ENCODE assay signal across 8 cellular contexts in the genomic region with DNA sequence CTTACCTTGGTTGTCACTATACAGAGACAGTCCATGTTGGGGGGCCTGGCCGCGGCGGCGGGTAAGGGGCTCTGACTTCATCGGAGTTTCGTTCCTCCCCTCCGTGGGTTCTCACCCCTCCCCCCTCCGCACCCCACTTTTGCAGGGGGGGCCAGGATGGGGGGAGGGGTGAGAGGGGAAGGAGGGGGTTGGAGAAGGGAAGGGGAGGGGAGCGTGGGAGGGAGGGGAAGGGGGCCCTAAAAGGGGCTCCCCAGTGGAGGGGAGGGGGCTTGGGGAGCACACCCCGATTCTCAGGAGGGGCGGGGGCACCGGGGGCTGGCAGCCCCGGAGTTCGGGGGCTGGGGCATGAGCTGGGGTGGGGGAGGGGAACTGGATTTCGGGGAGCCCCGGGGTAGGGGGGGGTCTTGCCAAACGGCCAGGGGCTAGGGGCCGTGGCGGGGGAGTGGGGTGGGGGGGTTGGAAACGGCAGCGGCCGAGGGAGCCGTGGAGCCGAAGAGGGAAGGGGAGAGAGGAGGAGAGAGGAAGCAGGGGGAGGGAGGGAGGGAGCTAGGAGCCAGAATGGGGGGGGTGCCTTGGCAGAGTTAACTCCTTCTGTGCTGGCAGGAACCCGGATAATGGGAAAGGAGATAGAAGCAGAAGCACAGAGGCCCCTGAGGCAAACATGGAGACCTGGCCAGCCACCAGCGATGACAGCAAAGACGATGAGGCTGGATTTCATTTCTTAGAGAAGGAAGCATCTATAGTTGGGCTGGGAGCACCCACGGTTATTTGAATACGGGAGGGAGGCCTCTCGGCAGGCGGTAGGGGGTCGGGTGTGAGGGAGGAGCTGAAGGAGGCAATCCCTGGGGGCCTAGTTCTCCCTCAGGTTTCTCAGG. TPM values are rescaled to one million over a fixed set of nuclear protein-coding genes. Genes with fewer than 3 reads are reported as not detected.
A peak's percentile ranks its signal among the peaks of the same experiment; 100 is the strongest.
DNase-seq lines count a peak whose midpoint lies in the region; ATAC-seq and TF ChIP-seq lines count a peak whose summit lies in the region.

No MANE protein-coding gene starts in this region.

- ATAC-seq in HG03354 (IDR thresholded peaks at IDR 0.05; ENCODE audit: poor library complexity, severe bottlenecking, unreplicated experiment), result no peak

- H3K9me3 ChIP-seq in ascending aorta, result no peaks in the 10 kb centered on the region
- no peaks in the 10 kb centered on the region for H3K9me3 ChIP-seq in hepatocyte (ENCODE audit: low read depth)
- no peaks in the 10 kb centered on the region for H3K9me3 ChIP-seq in smooth muscle cell (replicated peaks; ENCODE audit: low read depth)

- H2AFZ ChIP-seq in hepatocyte, result peak overlapping the region; percentile 51
- H2AFZ ChIP-seq in smooth muscle cell (ENCODE audit: low read depth), result no peak overlapping the region

- peaks cover 53% of the 10 kb centered on the region for H3K79me2 ChIP-seq in hepatocyte
- peaks cover 29% of the 10 kb centered on the region for H3K79me2 ChIP-seq in smooth muscle cell (ENCODE audit: low read depth)

- H3K36me3 ChIP-seq in ascending aorta (peaks cover 4 to 6% of the 10 kb centered on the region in 2 donors), hepatocyte (replicated peaks; ENCODE audit: insufficient read depth, low read depth) (no peaks in the 10 kb centered on the region), smooth muscle cell (ENCODE audit: low read depth) (no peaks in the 10 kb centered on the region)

- WGBS in hepatocyte (ENCODE audit: low lambda C conversion rate, missing lambda C conversion rate), result 3% methylated on average over 21 of the region's 32 CpGs
- 5% methylated on average over 11 of the region's 32 CpGs for WGBS in smooth muscle cell (ENCODE audit: low lambda C conversion rate)

- TF ChIP-seq CTCF in ascending aorta (IDR thresholded peaks at IDR 0.05) (no peak), hepatocyte (IDR thresholded peaks at IDR 0.05; ENCODE audit: poor library complexity) (no peak), smooth muscle cell (IDR thresholded peaks at IDR 0.05; ENCODE audit: borderline replicate concordance, insufficient read depth, poor library complexity, severe bottlenecking) (no peak)

- peaks cover 28% of the 10 kb centered on the region for H3F3A ChIP-seq in smooth muscle cell (ENCODE audit: low read depth)

- DNase-seq in NCI-H2081 (lab: John Stamatoyannopoulos, UW) (peak; percentile 11 to 38), NCI-H2081 treated with DMSO at 0.1 percent for 48 hours (lab: John Stamatoyannopoulos, UW) (no peak), NCI-H2227 (lab: John Stamatoyannopoulos, UW; ENCODE audit: unreplicated experiment) (peak; percentile 60), ascending aorta (ENCODE audit: low spot score in 2 of 2) (no peak), hepatocyte (ENCODE audit: low spot score) (peak; percentile 86), smooth muscle cell (lab: John Stamatoyannopoulos, UW; ENCODE audit: unreplicated experiment) (no peak), iPS-NIHi7 (ENCODE audit: extremely low spot score) (no peak)

- H3K4me3 ChIP-seq in ascending aorta (peak overlapping the region; percentile 58 to 76), hepatocyte (peak overlapping the region; percentile 61), smooth muscle cell (peak overlapping the region; percentile 72)

- intact Hi-C loops in ascending aorta (cut with DNase I), result loop anchor here (10.0 kb wide), 1 partner anchor 617 kb away; the partner anchor contains the start of gene KDM6B

- peak overlapping the region; percentile 76 for H3K9ac ChIP-seq in smooth muscle cell (ENCODE audit: low read depth)

- peaks cover 23 to 40% of the 10 kb centered on the region in 2 donors for H3K4me1 ChIP-seq in ascending aorta
- H3K4me1 ChIP-seq in hepatocyte (ENCODE audit: insufficient read depth), result peaks cover 42% of the 10 kb centered on the region
- peaks cover 45% of the 10 kb centered on the region for H3K4me1 ChIP-seq in smooth muscle cell (ENCODE audit: low read depth)

- H3K4me2 ChIP-seq in hepatocyte (peak overlapping the region; percentile 80), smooth muscle cell (peak overlapping the region; percentile 96)

- H4K20me1 ChIP-seq in hepatocyte (ENCODE audit: insufficient read depth, poor library complexity, severe bottlenecking) (peaks cover 4% of the 10 kb centered on the region), smooth muscle cell (ENCODE audit: low read depth) (peaks cover 59% of the 10 kb centered on the region)

- no peaks in the 10 kb centered on the region for H3K9me2 ChIP-seq in hepatocyte (replicated peaks; ENCODE audit: insufficient read depth)

- H3K27ac ChIP-seq in ascending aorta (peak overlapping the region; percentile 96 to 100), hepatocyte (peak overlapping the region; percentile 99), smooth muscle cell (ENCODE audit: low read depth) (peak overlapping the region; percentile 95)

- H3K27me3 ChIP-seq in ascending aorta, result no peaks in the 10 kb centered on the region
- no peaks in the 10 kb centered on the region for H3K27me3 ChIP-seq in hepatocyte
- no peaks in the 10 kb centered on the region for H3K27me3 ChIP-seq in smooth muscle cell (ENCODE audit: low read depth)

RNA-seq across cellular contexts. Expression of gene DLG4, which starts 2.3 kb away (rescaled TPM):
- total RNA-seq in ascending aorta (34.9 TPM), hepatocyte (8.4 and 10.7 TPM in 2 replicates), smooth muscle cell (9.4 and 12.3 TPM in 2 replicates)
- polyA plus RNA-seq in hepatocyte (2.9 and 7.6 TPM in 2 replicates), smooth muscle cell (2.3 and 4.2 TPM in 2 replicates)

RNA-seq across cellular contexts. Expression of gene ACADVL, which starts 2.4 kb away (rescaled TPM):
- total RNA-seq in ascending aorta (1,048 TPM), hepatocyte (298 and 469 TPM in 2 replicates), smooth muscle cell (136 and 185 TPM in 2 replicates)
- polyA plus RNA-seq in hepatocyte (1,250 and 1,676 TPM in 2 replicates), smooth muscle cell (331 and 541 TPM in 2 replicates)

RNA-seq across cellular contexts. Expression of gene DVL2, which starts 17.0 kb away (rescaled TPM):
- total RNA-seq in ascending aorta (17.2 TPM), hepatocyte (56.1 and 62.1 TPM in 2 replicates), smooth muscle cell (26.1 and 31.8 TPM in 2 replicates)
- polyA plus RNA-seq in hepatocyte (74.6 and 74.7 TPM in 2 replicates), smooth muscle cell (46.7 and 49.6 TPM in 2 replicates)

RNA-seq across cellular contexts. Expression of gene PHF23, which starts 21.9 kb away (rescaled TPM):
- 13.3 TPM for total RNA-seq in ascending aorta
- 53.9 and 57.9 TPM in 2 replicates for total RNA-seq in hepatocyte
- polyA plus RNA-seq in hepatocyte, result 77.7 and 78.6 TPM in 2 replicates
- total RNA-seq in smooth muscle cell, result 41.6 and 48.5 TPM in 2 replicates
- 33.8 and 46.5 TPM in 2 replicates for polyA plus RNA-seq in smooth muscle cell

RNA-seq across cellular contexts. Expression of gene GABARAP, which starts 24.9 kb away (rescaled TPM):
- total RNA-seq in ascending aorta (422 TPM), hepatocyte (309 and 327 TPM in 2 replicates), smooth muscle cell (305 and 363 TPM in 2 replicates)
- polyA plus RNA-seq in hepatocyte (992 and 1,031 TPM in 2 replicates), smooth muscle cell (725 and 735 TPM in 2 replicates)

Comparison
In these comparisons a context has a peak if more than half of its experiments do, and no peak if none do; other contexts are left out.
1. DNase-seq: peak in NCI-H2081 (2 of 2), NCI-H2227 (single experiment) and hepatocyte (single experiment); none in NCI-H2081 treated with DMSO at 0.1 percent for 48 hours (single experiment), ascending aorta (0 of 2), smooth muscle cell (single experiment) and iPS-NIHi7 (single experiment).
2. Peak in every context shown above with its lines, with median percentiles within 50 percentile points of each other: H3K27ac ChIP-seq and H3K4me3 ChIP-seq.